In the genomic region with DNA sequence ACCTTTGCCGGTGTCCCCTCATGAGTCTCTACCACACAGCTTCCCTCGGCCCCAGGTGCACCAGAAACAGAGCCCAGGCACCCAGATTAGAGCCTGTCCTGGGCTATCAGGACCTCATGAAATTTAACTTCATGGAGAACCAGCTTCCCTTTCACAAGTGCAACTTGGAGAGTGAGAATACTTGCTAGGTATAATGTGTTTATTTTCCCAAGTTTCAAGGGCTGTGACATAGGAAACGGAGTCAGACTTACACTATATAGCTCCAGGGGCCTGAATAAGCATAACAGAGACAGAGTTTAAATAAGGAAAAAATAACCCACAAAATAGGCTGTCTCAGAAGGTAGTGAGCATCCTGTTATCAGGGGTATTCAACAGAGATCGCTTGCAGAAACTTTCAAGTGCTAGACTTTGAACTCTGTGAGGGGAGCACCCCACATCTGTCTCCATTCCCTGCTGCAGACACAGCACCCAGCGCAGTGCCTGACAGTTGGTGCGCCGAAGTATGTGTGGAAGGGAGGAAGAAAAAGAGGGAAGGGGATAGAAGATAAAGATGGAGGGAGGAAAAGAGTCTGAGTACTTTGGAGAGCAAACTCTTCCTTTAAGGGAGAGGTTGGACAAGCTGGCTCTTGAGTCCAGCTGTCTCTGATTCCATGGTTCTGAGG, we compare ENCODE assay signal across 13 cellular contexts.
DNase-seq lines count a peak whose midpoint lies in the region; ATAC-seq and TF ChIP-seq lines count a peak whose summit lies in the region.
"Had no signal": no experiment of that assay in that cellular context is flagged by ENCODE, and none has a peak within 500 bp of the region (broad histone marks: within the 10 kb centered on the region; RNA-seq: fewer than 3 reads in every experiment).

No MANE protein-coding gene starts in this region.

- in situ Hi-C loops in gastrocnemius medialis (cut with MboI; ENCODE audit: low sequenced_read_pairs in 4 of 4) = loop anchor here in 1 of 4 donors (10.0 kb wide), 1 partner anchor 121 kb away; no protein-coding TSS in a partner anchor

- no peak overlapping the region for H3K27ac ChIP-seq in HEK293 (ENCODE audit: extremely low read depth, low read depth, low read length)
- H3K27ac ChIP-seq in right atrium auricular region = peak overlapping the region; percentile 88 to 95
- peak overlapping the region; percentile 61 to 71 (median 68) for H3K27ac ChIP-seq in gastrocnemius medialis
- H3K27ac ChIP-seq: pancreas had no signal

- CTCF ChIA-PET in HEK293 (lab: Yijun Ruan, JAX) = interaction anchor here (0.6 kb wide), 1 partner anchor 121 kb away, joined by 3 read pairs; no protein-coding TSS in a partner anchor

- ATAC-seq in gastrocnemius medialis (peak in 1 of 2 donors; percentile 8), HG02763 (IDR thresholded peaks at IDR 0.05; ENCODE audit: unreplicated experiment) (no peak)
- ATAC-seq: activated T-helper 17 cell treated with anti-CD3 and anti-CD28 coated beads, Interleukin-2, amount 50 U/mL, for 72 hours had no signal

- H3K36me3 ChIP-seq in HEK293 (ENCODE audit: control insufficient read depth in 2 of 2, insufficient read depth in 1 of 2, low read length in 2 of 2) (no peaks in the 10 kb centered on the region), adipocyte (ENCODE audit: control insufficient read depth, insufficient read depth, low read length, severe bottlenecking) (no peaks in the 10 kb centered on the region), right atrium auricular region (no peaks in the 10 kb centered on the region), gastrocnemius medialis (no peaks in the 10 kb centered on the region)
- H3K36me3 ChIP-seq: pancreas had no signal

- no peak overlapping the region for H3K9ac ChIP-seq in adipocyte (ENCODE audit: low read length)

- H3K27me3 ChIP-seq in adipocyte (replicated peaks; ENCODE audit: control insufficient read depth, insufficient read depth, low read length) (no peaks in the 10 kb centered on the region), right atrium auricular region (no peaks in the 10 kb centered on the region), gastrocnemius medialis (no peaks in the 10 kb centered on the region)
- H3K27me3 ChIP-seq: pancreas had no signal

- no peak for TF ChIP-seq POLR2A in gastrocnemius medialis (IDR thresholded peaks at IDR 0.05)

- DNase-seq in adipocyte (ENCODE audit: low read depth) (no peak), right atrium auricular region (ENCODE audit: low spot score) (peak; percentile 53), gastrocnemius medialis (no peak), amniotic stem cell (lab: John Stamatoyannopoulos, UW) (no peak), GM03348 (ENCODE audit: low spot score) (no peak), mucosa of gallbladder (ENCODE audit: low spot score) (no peak)
- DNase-seq: NCI-H1417 treated with DMSO at 0.1 percent for 48 hours, NCI-H82 had no signal

- intact Hi-C loops in gastrocnemius medialis (cut with DNase I; ENCODE audit: low total_unique reads) = no loop called here

- H3K4me3 ChIP-seq in HEK293 (ENCODE audit: low read depth, low read length) (no peak overlapping the region), adipocyte (ENCODE audit: low read length) (peak overlapping the region; percentile 61), right atrium auricular region (no peak overlapping the region), gastrocnemius medialis (no peak overlapping the region)
- H3K4me3 ChIP-seq: pancreas had no signal

- no peak for TF ChIP-seq CTCF in HEK293 (tag by site-specific recombination; IDR thresholded peaks at IDR 0.05)
- no peak for TF ChIP-seq CTCF in right atrium auricular region (IDR thresholded peaks at IDR 0.05)
- no peak for TF ChIP-seq CTCF in gastrocnemius medialis (IDR thresholded peaks at IDR 0.05 in 4 of 5, conservative IDR thresholded peaks at IDR 0.05 in 1 of 5)

- no peaks in the 10 kb centered on the region for H3K4me1 ChIP-seq in HEK293 (ENCODE audit: control insufficient read depth, insufficient read depth, low read length)
- H3K4me1 ChIP-seq in adipocyte (ENCODE audit: control insufficient read depth, insufficient read depth, low read length) = peaks cover 37% of the 10 kb centered on the region
- H3K4me1 ChIP-seq in right atrium auricular region = peaks cover 0 to 72% of the 10 kb centered on the region in 2 donors
- H3K4me1 ChIP-seq in gastrocnemius medialis = peaks cover 29 to 43% of the 10 kb centered on the region in 2 donors

- H3K9me3 ChIP-seq in HEK293 (ENCODE audit: control insufficient read depth, insufficient read depth, low read depth, low read length) = no peaks in the 10 kb centered on the region
- H3K9me3 ChIP-seq in adipocyte (ENCODE audit: control insufficient read depth, low read length) = no peaks in the 10 kb centered on the region
- no peaks in the 10 kb centered on the region for H3K9me3 ChIP-seq in right atrium auricular region
- no peaks in the 10 kb centered on the region for H3K9me3 ChIP-seq in gastrocnemius medialis
- H3K9me3 ChIP-seq: Caco-2, pancreas had no signal

- POLR2A ChIA-PET in HEK293 (lab: Yijun Ruan, JAX) = no interaction called here

TF ChIP-seq in HEK293, 187 proteins besides CTCF, POLR2A, EP300 and RAD21:
- TF ChIP-seq ZNF501 (tag by site-specific recombination; IDR thresholded peaks at IDR 0.05) = no peak
- TF ChIP-seq, protein P1, sequence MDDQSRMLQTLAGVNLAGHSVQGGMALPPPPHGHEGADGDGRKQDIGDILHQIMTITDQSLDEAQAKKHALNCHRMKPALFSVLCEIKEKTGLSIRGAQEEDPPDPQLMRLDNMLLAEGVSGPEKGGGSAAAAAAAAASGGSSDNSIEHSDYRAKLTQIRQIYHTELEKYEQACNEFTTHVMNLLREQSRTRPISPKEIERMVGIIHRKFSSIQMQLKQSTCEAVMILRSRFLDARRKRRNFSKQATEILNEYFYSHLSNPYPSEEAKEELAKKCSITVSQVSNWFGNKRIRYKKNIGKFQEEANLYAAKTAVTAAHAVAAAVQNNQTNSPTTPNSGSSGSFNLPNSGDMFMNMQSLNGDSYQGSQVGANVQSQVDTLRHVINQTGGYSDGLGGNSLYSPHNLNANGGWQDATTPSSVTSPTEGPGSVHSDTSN (CRISPR knock-in tag; IDR thresholded peaks at IDR 0.05) = no peak
- peak; percentile 54; the same call in 1 of the 2 replicates for TF ChIP-seq ZNF366 (tag by site-specific recombination; conservative IDR thresholded peaks at IDR 0.05)
- TF ChIP-seq SP7 (tag by site-specific recombination; IDR thresholded peaks at IDR 0.05) = no peak
- no peak for TF ChIP-seq ZNF561 (tag by site-specific recombination; IDR thresholded peaks at IDR 0.05; ENCODE audit: borderline replicate concordance)
